ENCODE assay signal across 15 cellular contexts in the genomic region with DNA sequence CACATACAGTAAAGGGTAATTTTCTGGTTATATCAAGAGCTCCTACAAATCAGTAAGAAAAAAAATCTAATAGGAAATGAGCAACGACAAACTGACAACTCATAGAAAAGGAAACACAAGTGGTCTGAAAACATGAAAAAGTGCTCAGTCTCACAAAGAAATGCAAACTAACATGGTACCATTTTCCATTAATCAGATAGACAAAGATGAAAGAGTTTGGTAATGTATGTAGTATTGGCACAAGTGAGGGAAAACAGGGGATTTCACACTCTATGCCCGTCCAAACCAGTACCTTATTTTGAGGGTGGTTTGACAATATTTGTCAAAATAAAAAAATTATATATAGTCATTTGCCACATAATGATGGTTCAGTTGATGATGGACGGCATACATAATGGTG.
"Had no signal": no experiment of that assay in that cellular context is flagged by ENCODE, and none has a peak within 500 bp of the region (broad histone marks: within the 10 kb centered on the region; RNA-seq: fewer than 3 reads in every experiment).

No MANE protein-coding gene starts in this region.

- H3K27me3 ChIP-seq: pancreas, tibial nerve, uterus had no signal

- H3K4me3 ChIP-seq: pancreas, smooth muscle cell, tibial nerve, uterus had no signal

- ATAC-seq: pancreas, sciatic nerve had no signal

- H3K27ac Mint-ChIP-seq: memory B cell had no signal

- H3K9me3 ChIP-seq: pancreas, SK-N-SH, tibial nerve, uterus had no signal

- H3K36me3 ChIP-seq: pancreas, tibial nerve, uterus had no signal

- DNase-seq: activated CD4-positive, alpha-beta T cell treated with anti-CD3 and anti-CD28 coated beads, Interleukin-2, amount 50 U/mL, for 4 hours; anterior cingulate cortex; caudate nucleus; pancreas; SHP77; SK-N-SH; stimulated activated CD4-positive, alpha-beta T cell treated with anti-CD3 and anti-CD28 coated beads, Interleukin-4, amount 100 ng/mL, for 4 hours; stimulated activated naive CD4-positive, alpha-beta T cell; T1000; uterus had no signal

- H3K9me3 Mint-ChIP-seq: brain, memory B cell had no signal

- H3K4me3 Mint-ChIP-seq: brain, memory B cell had no signal

- H3K4me1 ChIP-seq: pancreas, uterus had no signal

- H3K27ac ChIP-seq: pancreas, tibial nerve, uterus had no signal

- H3K27me3 Mint-ChIP-seq: brain, memory B cell had no signal
